In genomic region chr5:138459311-138459710, GRCh38 we compare ENCODE assay signal across 8 cellular contexts. TPM values are rescaled to one million over a fixed set of nuclear protein-coding genes. Genes with fewer than 3 reads are reported as not detected.
DNase-seq lines count a peak whose midpoint lies in the region; ATAC-seq, FAIRE-seq and TF ChIP-seq lines count a peak whose summit lies in the region.

No MANE protein-coding gene starts in this region.

- intact Hi-C loops in cardiac septum (cut with DNase I): no loop called here
- intact Hi-C loops in natural killer cell (cut with micrococcal nuclease): no loop called here

- ATAC-seq in natural killer cell: peak; percentile 65 to 79 (median 73)
- no peak for ATAC-seq in foreskin keratinocyte

- no peaks in the 10 kb centered on the region for H3K27me3 ChIP-seq in cardiac muscle cell
- no peaks in the 10 kb centered on the region for H3K27me3 ChIP-seq in foreskin keratinocyte

- H3K4me3 Mint-ChIP-seq in natural killer cell: peak overlapping the region; percentile 84

- peaks cover 34 to 52% of the 10 kb centered on the region in 2 donors for H3K4me1 Mint-ChIP-seq in natural killer cell

- peaks cover 52% of the 10 kb centered on the region for H3K4me1 ChIP-seq in cardiac muscle cell (ENCODE audit: low read depth)
- H3K4me1 ChIP-seq in foreskin keratinocyte: no peaks in the 10 kb centered on the region

- H3K9me3 ChIP-seq in cardiac muscle cell (ENCODE audit: low read depth): no peaks in the 10 kb centered on the region

- no peaks in the 10 kb centered on the region for H3K9me3 Mint-ChIP-seq in natural killer cell

- peak overlapping the region; percentile 98 for H3K27ac Mint-ChIP-seq in natural killer cell

- no peak for FAIRE-seq in D721Med (lab: Jason Lieb, UNC)

- no peaks in the 10 kb centered on the region for H3K36me3 ChIP-seq in cardiac muscle cell

- H3K4me3 ChIP-seq in cardiac muscle cell: no peak overlapping the region

- no peaks in the 10 kb centered on the region for H3K27me3 Mint-ChIP-seq in natural killer cell (ENCODE audit: low read depth in 2 of 2)

- DNase-seq in cardiac muscle cell (ENCODE audit: low read depth in 1 of 2, low spot score in 1 of 2): no peak
- DNase-seq in cardiac septum (ENCODE audit: low spot score): no peak
- DNase-seq in activated T-helper 1 cell treated with Interleukin-2 at 50 U/mL for 16 hours (ENCODE audit: low read depth): peak; percentile 65
- DNase-seq in natural killer cell: peak; percentile 83
- DNase-seq in NCI-H1105 treated with DMSO at 0.1 percent for 48 hours (lab: John Stamatoyannopoulos, UW): no peak
- DNase-seq in DMS79 (lab: John Stamatoyannopoulos, UW): no peak
- DNase-seq in D721Med (ENCODE audit: insufficient read length, low spot score): no peak
- DNase-seq in foreskin keratinocyte: no peak

- peak overlapping the region; percentile 62 for H3K27ac ChIP-seq in cardiac muscle cell
- H3K27ac ChIP-seq in foreskin keratinocyte: no peak overlapping the region

- no peaks in the 10 kb centered on the region for H3K36me3 Mint-ChIP-seq in natural killer cell

- TF ChIP-seq CTCF in cardiac muscle cell (IDR thresholded peaks at IDR 0.05; ENCODE audit: low read depth, low read length) (no peak), natural killer cell (IDR thresholded peaks at IDR 0.05) (no peak), D721Med (IDR thresholded peaks at IDR 0.05; ENCODE audit: insufficient read depth, missing control alignments) (no peak), foreskin keratinocyte (conservative IDR thresholded peaks at IDR 0.05) (no peak)

RNA-seq across cellular contexts. Expression of gene EGR1, which starts 6.0 kb away (rescaled TPM):
- total RNA-seq in cardiac muscle cell (11.7 and 13.9 TPM in 2 replicates), cardiac septum (66.8 TPM), natural killer cell (100 to 1,000 TPM in 1 of 3 donors, 10 to 100 TPM in 2; 52.1 to 137 (median 84.8) TPM), foreskin keratinocyte (19.5 and 20.4 TPM in 2 replicates)
- polyA plus RNA-seq in cardiac muscle cell (24.5 and 30.5 TPM in 2 replicates), foreskin keratinocyte (18.1 and 27.6 TPM in 2 replicates)

RNA-seq across cellular contexts. Expression of gene REEP2, which starts 20.5 kb away (rescaled TPM):
- 42.2 and 56.6 TPM in 2 replicates for total RNA-seq in cardiac muscle cell
- 46.7 and 53.5 TPM in 2 replicates for polyA plus RNA-seq in cardiac muscle cell
- 10.8 TPM for total RNA-seq in cardiac septum
- under 1 TPM; 0.28 to 0.79 (median 0.66) TPM for total RNA-seq in natural killer cell
- total RNA-seq in foreskin keratinocyte: 3.0 TPM in 2 replicates
- 3.8 and 4.5 TPM in 2 replicates for polyA plus RNA-seq in foreskin keratinocyte

Comparison
In these comparisons a context has a peak if more than half of its experiments do, and no peak if none do; other contexts are left out.
1. DNase-seq: peak in activated T-helper 1 cell treated with Interleukin-2 at 50 U/mL for 16 hours (single experiment) and natural killer cell (single experiment); none in cardiac muscle cell (0 of 2), cardiac septum (single experiment), NCI-H1105 treated with DMSO at 0.1 percent for 48 hours (single experiment), DMS79 (single experiment), D721Med (single experiment) and foreskin keratinocyte (0 of 2).